8 cellular contexts compared by ENCODE assay signal in genomic region chr1:174743654-174744561, GRCh38.
DNase-seq lines count a peak whose midpoint lies in the region; ATAC-seq and TF ChIP-seq lines count a peak whose summit lies in the region.

No MANE protein-coding gene starts in this region.

- H3K27me3 ChIP-seq in tibial nerve: no peaks in the 10 kb centered on the region

- H3K4me3 ChIP-seq in tibial nerve: no peak overlapping the region

- 28 to 32% methylated on average over 4 of the region's 4 CpGs for WGBS in tibial nerve, 2 donors

- no peak for TF ChIP-seq POLR2A in tibial nerve (IDR thresholded peaks at IDR 0.05)

- no peak for TF ChIP-seq EP300 in tibial nerve (IDR thresholded peaks at IDR 0.05)

- peak; percentile 44 to 67 (median 50) for TF ChIP-seq CTCF in tibial nerve (IDR thresholded peaks at IDR 0.05)

- peak; percentile 77 for DNase-seq in NCI-H510A treated with DMSO at 0.1 percent for 48 hours (lab: John Stamatoyannopoulos, UW)
- no peak for DNase-seq in NCI-H510A (lab: John Stamatoyannopoulos, UW)
- DNase-seq in NCI-H2081 (lab: John Stamatoyannopoulos, UW): peak; percentile 40 to 47
- DNase-seq in amniotic epithelial cell (ENCODE audit: low read depth): peak; percentile 51
- peak; percentile 25 for DNase-seq in iPS-NIHi11 (ENCODE audit: low spot score)
- no peak for DNase-seq in tibial nerve (ENCODE audit: low spot score in 2 of 2)
- no peak for DNase-seq in activated CD4-positive, CD25-positive, alpha-beta regulatory T cell treated with anti-CD3 and anti-CD28 coated beads, Interleukin-2, amount 50 U/mL, for 72 hours

- H3K4me1 ChIP-seq in tibial nerve: no peaks in the 10 kb centered on the region

- no peaks in the 10 kb centered on the region for H3K36me3 ChIP-seq in tibial nerve

- H3K9me3 ChIP-seq in tibial nerve: no peaks in the 10 kb centered on the region

- no peak for ATAC-seq in GM21737 (IDR thresholded peaks at IDR 0.05; ENCODE audit: unreplicated experiment)

- H3K27ac ChIP-seq in tibial nerve: no peak overlapping the region

Comparison
In these comparisons a context has a peak if more than half of its experiments do, and no peak if none do; other contexts are left out.
1. DNase-seq: peak in NCI-H510A treated with DMSO at 0.1 percent for 48 hours (single experiment), NCI-H2081 (2 of 2), amniotic epithelial cell (single experiment) and iPS-NIHi11 (single experiment); none in NCI-H510A (single experiment), tibial nerve (0 of 2) and activated CD4-positive, CD25-positive, alpha-beta regulatory T cell treated with anti-CD3 and anti-CD28 coated beads, Interleukin-2, amount 50 U/mL, for 72 hours (single experiment).